1 cellular context compared by ENCODE assay signal in the genomic region with DNA sequence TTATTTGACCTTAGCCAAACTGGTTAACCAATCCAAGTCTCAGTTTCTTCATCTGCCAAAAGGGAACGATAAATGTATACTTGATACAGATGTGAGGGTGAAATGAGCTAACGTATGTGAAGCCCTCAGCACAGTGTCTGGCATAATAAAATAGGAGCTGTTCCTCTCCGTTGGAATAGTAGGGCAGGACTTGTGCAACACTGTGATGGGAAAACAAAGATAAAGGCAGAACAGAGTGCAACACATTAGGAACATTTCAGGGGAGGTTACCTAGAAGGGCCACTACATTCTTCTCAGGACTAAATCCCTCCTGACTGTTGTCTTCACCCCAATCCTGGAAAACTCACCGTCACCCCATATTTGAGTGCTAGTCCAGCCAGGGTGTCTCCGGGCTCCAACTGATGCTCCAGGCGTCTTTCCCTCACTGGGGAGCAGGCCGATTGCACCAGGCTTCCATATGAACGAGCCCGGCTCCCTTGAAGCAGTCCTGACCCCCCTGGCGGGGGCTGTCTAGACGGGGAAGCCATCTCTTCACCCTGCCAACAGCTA.
TF ChIP-seq lines count a peak whose summit lies in the region.

No MANE protein-coding gene starts in this region.

TF ChIP-seq in GM12878, 131 proteins besides CTCF, POLR2A, EP300 and RAD21:
- TF ChIP-seq HDGF (IDR thresholded peaks at IDR 0.05) (no peak), PML (IDR thresholded peaks at IDR 0.05; ENCODE audit: low read length) (0 out of 2 replicates have a peak, but pooled peaks have one; percentile 5)
TF ChIP-seq in GM12878: peak in this region for 1.
